Comparison of ENCODE assay signal across 1 cellular context in the genomic region with DNA sequence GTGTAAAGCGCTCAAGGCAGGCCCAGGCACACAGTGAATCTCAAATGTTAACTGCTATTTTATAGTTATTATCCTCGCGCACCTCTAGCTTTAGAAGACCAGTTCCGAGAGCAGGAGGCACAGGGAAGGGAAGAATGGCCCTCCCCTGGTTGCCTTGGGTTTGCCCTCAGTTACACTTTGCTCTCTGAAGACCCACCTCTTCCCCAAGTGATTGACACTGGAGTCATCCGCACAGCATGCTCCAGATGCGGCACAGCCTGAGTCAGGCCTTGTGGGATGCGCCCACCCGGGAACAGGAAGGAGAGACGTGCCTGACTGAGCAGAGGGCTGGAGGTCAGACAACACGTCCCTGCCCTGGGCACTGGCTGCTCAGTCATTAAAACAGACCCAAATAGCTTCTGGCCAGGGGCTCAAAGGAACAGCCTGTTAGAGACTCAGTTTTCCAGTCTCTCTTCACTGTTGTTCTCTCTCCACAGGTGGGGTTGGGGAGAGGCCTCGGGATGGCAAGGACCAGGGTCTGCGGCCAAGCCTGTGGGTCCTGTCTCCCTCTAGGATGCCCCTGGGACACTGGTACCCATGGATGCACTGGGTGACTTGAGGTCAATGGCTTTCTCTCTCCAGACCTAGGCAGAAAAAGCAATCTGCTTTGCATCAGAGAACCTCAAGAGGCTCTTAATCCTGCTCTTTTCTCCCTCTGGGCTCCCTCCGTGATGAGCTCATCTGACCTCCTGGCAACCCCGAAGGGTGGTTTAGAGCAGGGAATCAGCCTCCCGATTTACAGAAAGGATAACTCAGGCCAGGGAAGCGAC.
TF ChIP-seq lines count a peak whose summit lies in the region.

No MANE protein-coding gene starts in this region.

TF ChIP-seq in IMR-90, 13 proteins besides CTCF, POLR2A, EP300 and RAD21:
- TF ChIP-seq FOS (IDR thresholded peaks at IDR 0.05; ENCODE audit: low read depth, low read length): peak; percentile 37; the same call in 1 of the 2 replicates
- TF ChIP-seq CEBPB (IDR thresholded peaks at IDR 0.05; ENCODE audit: low read depth, low read length): no peak
- no peak for TF ChIP-seq RCOR1 (IDR thresholded peaks at IDR 0.05; ENCODE audit: insufficient replicate concordance, low read length)
- peak; percentile 23; the same call in 1 of the 2 replicates for TF ChIP-seq MAZ (IDR thresholded peaks at IDR 0.05; ENCODE audit: borderline replicate concordance, low read depth, low read length)
- TF ChIP-seq RFX5 (IDR thresholded peaks at IDR 0.05; ENCODE audit: low read depth, low read length): no peak
- TF ChIP-seq BHLHE40 (IDR thresholded peaks at IDR 0.05; ENCODE audit: low read depth, low read length): peak; percentile 26; the same call in 1 of the 2 replicates
TF ChIP-seq in IMR-90: peak in this region for 3.
